ENCODE assay signal across 21 cellular contexts in genomic region chr3:108661699-108662098, GRCh38.
DNase-seq lines count a peak whose midpoint lies in the region; ATAC-seq and TF ChIP-seq lines count a peak whose summit lies in the region.
"Had no signal": no experiment of that assay in that cellular context is flagged by ENCODE, and none has a peak within 500 bp of the region (broad histone marks: within the 10 kb centered on the region; RNA-seq: fewer than 3 reads in every experiment).

No MANE protein-coding gene starts in this region.

- H3K4me2 ChIP-seq in PC-3 (ENCODE audit: low read length) (peak overlapping the region; percentile 42; the same call in 1 of the 2 replicates), fibroblast of lung (ENCODE audit: extremely low read depth, insufficient read depth, low read length) (peak overlapping the region; percentile 11)
- H3K4me2 ChIP-seq: BLaER1 treated with 17β-estradiol and CSF1 and Interleukin-3, amounts not matched to agents 10 nM and 100 nM had no signal

- H3K27me3 ChIP-seq in breast epithelium (no peaks in the 10 kb centered on the region), PC-3 (ENCODE audit: low read length) (no peaks in the 10 kb centered on the region), fibroblast of lung (ENCODE audit: control insufficient read depth, insufficient read depth, low read length) (no peaks in the 10 kb centered on the region), thoracic aorta (replicated peaks; ENCODE audit: insufficient read depth) (no peaks in the 10 kb centered on the region), suprapubic skin (no peaks in the 10 kb centered on the region)
- H3K27me3 ChIP-seq: BLaER1 treated with 17β-estradiol and CSF1 and Interleukin-3, amounts not matched to agents 10 nM and 100 nM; brain microvascular endothelial cell; heart left ventricle; right lobe of liver had no signal

- BruUV-seq in MCF 10A (replicated peaks; lab: Mats Ljungman, UMichigan) (no TSS peak), PC-3 (replicated peaks; lab: Mats Ljungman, UMichigan) (no TSS peak)

- no peak for TF ChIP-seq POLR2A in breast epithelium (IDR thresholded peaks at IDR 0.05)
- TF ChIP-seq POLR2A in suprapubic skin (IDR thresholded peaks at IDR 0.05) = no peak

- H3K36me3 ChIP-seq in breast epithelium (no peaks in the 10 kb centered on the region), PC-3 (ENCODE audit: low read depth, low read length) (no peaks in the 10 kb centered on the region), fibroblast of lung (ENCODE audit: control insufficient read depth, insufficient read depth, low read length) (no peaks in the 10 kb centered on the region), thoracic aorta (no peaks in the 10 kb centered on the region), suprapubic skin (no peaks in the 10 kb centered on the region)
- H3K36me3 ChIP-seq: BLaER1 treated with 17β-estradiol and CSF1 and Interleukin-3, amounts not matched to agents 10 nM and 100 nM; brain microvascular endothelial cell; right lobe of liver; WERI-Rb-1 had no signal

- H3K27ac Mint-ChIP-seq in MCF 10A (ENCODE audit: low read depth, unreplicated experiment) = no peak overlapping the region
- H3K27ac Mint-ChIP-seq in activated naive CD4-positive, alpha-beta T cell treated with anti-CD3 and anti-CD28 coated beads, Interleukin-2, amount 10 ng/mL, durations not matched to agents 7 days and 5 days = no peak overlapping the region
- H3K27ac Mint-ChIP-seq: activated CD4-positive, alpha-beta T cell treated with anti-CD3 and anti-CD28 coated beads, Interleukin-2, amount 10 ng/mL, durations not matched to agents 7 days and 5 days; activated CD8-positive, alpha-beta memory T cell treated with anti-CD3 and anti-CD28 coated beads, Interleukin-2, amount 10 ng/mL, durations not matched to agents 7 days and 5 days; activated naive CD8-positive, alpha-beta T cell treated with anti-CD3 and anti-CD28 coated beads, Interleukin-2, amount 50 U/mL, for 24 hours; mesothelial cell of epicardium; natural killer cell treated with Interleukin-12 subunit alpha and Interleukin-12 subunit beta and Interleukin-15 and Interleukin-18, amount 100 ng/mL, for 72 hours had no signal

- no peaks in the 10 kb centered on the region for H3F3A ChIP-seq in PC-3 (ENCODE audit: low read length, unreplicated experiment)

- 38% methylated on average over 2 of the region's 2 CpGs for WGBS in suprapubic skin

- H3K9ac ChIP-seq in PC-3 (ENCODE audit: low read length) = no peak overlapping the region
- no peak overlapping the region for H3K9ac ChIP-seq in fibroblast of lung (ENCODE audit: insufficient read depth, low read length)
- H3K9ac ChIP-seq: BLaER1 treated with 17β-estradiol and CSF1 and Interleukin-3, amounts not matched to agents 10 nM and 100 nM; parathyroid adenoma had no signal

- TF ChIP-seq EP300 in suprapubic skin (IDR thresholded peaks at IDR 0.05) = no peak

- CTCF ChIA-PET in MCF 10A (lab: Yijun Ruan, JAX) = interaction anchor here (1.0 to 6.9 kb wide), 6 partner anchors 11 to 410 kb away, joined by 3 to 110 read pairs (median 4); no protein-coding TSS in a partner anchor
- CTCF ChIA-PET in PC-3 (lab: Charles Lee) = interaction anchor here (1.0 kb wide), 1 partner anchor 253 kb away, joined by 10 read pairs; no protein-coding TSS in a partner anchor
- CTCF ChIA-PET in activated naive CD4-positive, alpha-beta T cell treated with anti-CD3 and anti-CD28 coated beads, Interleukin-2, amount 10 ng/mL, durations not matched to agents 7 days and 5 days (lab: Charles Lee) = interaction anchor here (1.0 to 8.9 kb wide), 6 partner anchors 63 to 255 kb away, joined by 3 to 125 read pairs (median 5); no protein-coding TSS in a partner anchor

- H4K20me1 ChIP-seq in PC-3 (ENCODE audit: low read length) (no peaks in the 10 kb centered on the region), fibroblast of lung (ENCODE audit: control insufficient read depth, extremely low read depth, insufficient read depth, low read length) (no peaks in the 10 kb centered on the region)
- H4K20me1 ChIP-seq: BLaER1 treated with 17β-estradiol and CSF1 and Interleukin-3, amounts not matched to agents 10 nM and 100 nM had no signal

- no peaks in the 10 kb centered on the region for H3K79me2 ChIP-seq in PC-3 (ENCODE audit: low read length)
- H3K79me2 ChIP-seq in fibroblast of lung (ENCODE audit: control insufficient read depth, insufficient read depth, low read length) = no peaks in the 10 kb centered on the region
- H3K79me2 ChIP-seq: parathyroid adenoma had no signal

- DNase-seq in MCF 10A (ENCODE audit: unreplicated experiment) (peak; percentile 0), breast epithelium (ENCODE audit: low spot score in 2 of 2) (no peak), PC-3 (no peak), fibroblast of lung (ENCODE audit: low read depth in 2 of 2) (no peak), thoracic aorta (ENCODE audit: low spot score) (no peak), suprapubic skin (ENCODE audit: low spot score in 2 of 2) (no peak), nucleus accumbens (lab: John Stamatoyannopoulos, UW) (no peak)
- no peak for DNase-seq in activated naive CD4-positive, alpha-beta T cell treated with anti-CD3 and anti-CD28 coated beads, Interleukin-2, amount 10 ng/mL, durations not matched to agents 7 days and 5 days
- DNase-seq: left colon, NCI-H187 treated with DMSO at 0.1 percent for 48 hours, right lobe of liver had no signal

- H3K4me3 ChIP-seq in breast epithelium (peak overlapping the region in 1 of 3 donors; percentile 25), PC-3 (ENCODE audit: low read length) (no peak overlapping the region), fibroblast of lung (replicated peaks in 1 of 4; ENCODE audit: control extremely low read depth in 1 of 4, insufficient read depth in 1 of 4, low read depth in 3 of 4, low read length in 4 of 4) (peak overlapping the region in 1 of 4 experiments; percentile 20), thoracic aorta (peak overlapping the region; percentile 18), suprapubic skin (no peak overlapping the region)
- H3K4me3 ChIP-seq: BLaER1 treated with 17β-estradiol and CSF1 and Interleukin-3, amounts not matched to agents 10 nM and 100 nM; right lobe of liver had no signal

- H3K4me3 Mint-ChIP-seq in MCF 10A (ENCODE audit: unreplicated experiment) = no peak overlapping the region
- H3K4me3 Mint-ChIP-seq in activated naive CD4-positive, alpha-beta T cell treated with anti-CD3 and anti-CD28 coated beads, Interleukin-2, amount 10 ng/mL, durations not matched to agents 7 days and 5 days = no peak overlapping the region
- H3K4me3 Mint-ChIP-seq: activated CD4-positive, alpha-beta T cell treated with anti-CD3 and anti-CD28 coated beads, Interleukin-2, amount 10 ng/mL, durations not matched to agents 7 days and 5 days; activated CD8-positive, alpha-beta memory T cell treated with anti-CD3 and anti-CD28 coated beads, Interleukin-2, amount 10 ng/mL, durations not matched to agents 7 days and 5 days; activated naive CD8-positive, alpha-beta T cell treated with anti-CD3 and anti-CD28 coated beads, Interleukin-2, amount 50 U/mL, for 24 hours; mesothelial cell of epicardium; natural killer cell treated with Interleukin-12 subunit alpha and Interleukin-12 subunit beta and Interleukin-15 and Interleukin-18, amount 100 ng/mL, for 72 hours had no signal

- peaks cover 4% of the 10 kb centered on the region for H3K9me3 Mint-ChIP-seq in MCF 10A (ENCODE audit: unreplicated experiment)
- H3K9me3 Mint-ChIP-seq in activated naive CD4-positive, alpha-beta T cell treated with anti-CD3 and anti-CD28 coated beads, Interleukin-2, amount 10 ng/mL, durations not matched to agents 7 days and 5 days = peaks cover 2% of the 10 kb centered on the region
- H3K9me3 Mint-ChIP-seq: activated CD4-positive, alpha-beta T cell treated with anti-CD3 and anti-CD28 coated beads, Interleukin-2, amount 10 ng/mL, durations not matched to agents 7 days and 5 days; activated naive CD8-positive, alpha-beta T cell treated with anti-CD3 and anti-CD28 coated beads, Interleukin-2, amount 50 U/mL, for 24 hours; natural killer cell treated with Interleukin-12 subunit alpha and Interleukin-12 subunit beta and Interleukin-15 and Interleukin-18, amount 100 ng/mL, for 72 hours had no signal

- H2AFZ ChIP-seq in PC-3 (ENCODE audit: low read length) (no peak overlapping the region), fibroblast of lung (ENCODE audit: low read length) (no peak overlapping the region)
- H2AFZ ChIP-seq: parathyroid adenoma had no signal

- H3K9me3 ChIP-seq in breast epithelium = peaks cover 0 to 3% of the 10 kb centered on the region in 2 donors
- H3K9me3 ChIP-seq in PC-3 (ENCODE audit: low read length) = no peaks in the 10 kb centered on the region
- no peaks in the 10 kb centered on the region for H3K9me3 ChIP-seq in fibroblast of lung (ENCODE audit: control insufficient read depth, insufficient read depth, low read depth, low read length)
- no peaks in the 10 kb centered on the region for H3K9me3 ChIP-seq in thoracic aorta
- no peaks in the 10 kb centered on the region for H3K9me3 ChIP-seq in suprapubic skin
- H3K9me3 ChIP-seq: BLaER1 treated with 17β-estradiol and CSF1 and Interleukin-3, amounts not matched to agents 10 nM and 100 nM; heart left ventricle; right lobe of liver had no signal

- no peak for TF ChIP-seq CTCF in MCF 10A (IDR thresholded peaks at IDR 0.05; ENCODE audit: unreplicated experiment)
- no peak for TF ChIP-seq CTCF in breast epithelium (IDR thresholded peaks at IDR 0.05)
- TF ChIP-seq CTCF in PC-3 (conservative IDR thresholded peaks at IDR 0.05; ENCODE audit: low read depth, low read length) = no peak
- no peak for TF ChIP-seq CTCF in fibroblast of lung (conservative IDR thresholded peaks at IDR 0.05 in 1 of 2, IDR thresholded peaks at IDR 0.05 in 1 of 2; ENCODE audit: low read depth in 1 of 2, low read length in 2 of 2)
- no peak for TF ChIP-seq CTCF in thoracic aorta (IDR thresholded peaks at IDR 0.05)
- TF ChIP-seq CTCF in suprapubic skin (IDR thresholded peaks at IDR 0.05) = no peak

- H3K4me1 ChIP-seq in breast epithelium (no peaks in the 10 kb centered on the region), PC-3 (ENCODE audit: insufficient read depth, low read length) (no peaks in the 10 kb centered on the region), fibroblast of lung (ENCODE audit: control insufficient read depth, extremely low read depth, insufficient read depth, low read length) (no peaks in the 10 kb centered on the region), thoracic aorta (ENCODE audit: control insufficient read depth in 1 of 2, low read depth in 2 of 2) (no peaks in the 10 kb centered on the region), suprapubic skin (peaks cover 3% of the 10 kb centered on the region)
- H3K4me1 ChIP-seq: BLaER1 treated with 17β-estradiol and CSF1 and Interleukin-3, amounts not matched to agents 10 nM and 100 nM; parathyroid adenoma; right lobe of liver had no signal

- H3K27ac ChIP-seq in breast epithelium = no peak overlapping the region
- H3K27ac ChIP-seq in PC-3 (ENCODE audit: low read length) = no peak overlapping the region
- H3K27ac ChIP-seq in fibroblast of lung (ENCODE audit: insufficient read depth, low read length) = no peak overlapping the region
- H3K27ac ChIP-seq in thoracic aorta = no peak overlapping the region
- no peak overlapping the region for H3K27ac ChIP-seq in suprapubic skin
- H3K27ac ChIP-seq: BLaER1 treated with 17β-estradiol and CSF1 and Interleukin-3, amounts not matched to agents 10 nM and 100 nM; brain microvascular endothelial cell; heart left ventricle; parathyroid adenoma; right lobe of liver; WERI-Rb-1 had no signal

- intact Hi-C loops in MCF 10A (cut with micrococcal nuclease) = loop anchor here (1.0 to 5.0 kb wide), 4 partner anchors 157 to 1071 kb away; no protein-coding TSS in a partner anchor
- intact Hi-C loops in breast epithelium (cut with DNase I; ENCODE audit: low total_unique reads) = no loop called here
- intact Hi-C loops in PC-3 (cut with micrococcal nuclease) = loop anchor here (1.0 to 5.0 kb wide), 5 partner anchors 156 to 421 kb away; no protein-coding TSS in a partner anchor

- no peaks in the 10 kb centered on the region for H3K27me3 Mint-ChIP-seq in MCF 10A (ENCODE audit: insufficient read depth, unreplicated experiment)
- no peaks in the 10 kb centered on the region for H3K27me3 Mint-ChIP-seq in activated naive CD4-positive, alpha-beta T cell treated with anti-CD3 and anti-CD28 coated beads, Interleukin-2, amount 10 ng/mL, durations not matched to agents 7 days and 5 days
- H3K27me3 Mint-ChIP-seq: activated CD8-positive, alpha-beta memory T cell treated with anti-CD3 and anti-CD28 coated beads, Interleukin-2, amount 10 ng/mL, durations not matched to agents 7 days and 5 days; activated naive CD8-positive, alpha-beta T cell treated with anti-CD3 and anti-CD28 coated beads, Interleukin-2, amount 50 U/mL, for 24 hours; natural killer cell treated with Interleukin-12 subunit alpha and Interleukin-12 subunit beta and Interleukin-15 and Interleukin-18, amount 100 ng/mL, for 72 hours had no signal

- no peaks in the 10 kb centered on the region for H3K4me1 Mint-ChIP-seq in MCF 10A (ENCODE audit: insufficient read depth, unreplicated experiment)
- peaks cover 13% of the 10 kb centered on the region for H3K4me1 Mint-ChIP-seq in activated naive CD4-positive, alpha-beta T cell treated with anti-CD3 and anti-CD28 coated beads, Interleukin-2, amount 10 ng/mL, durations not matched to agents 7 days and 5 days
- H3K4me1 Mint-ChIP-seq: mesothelial cell of epicardium had no signal

- H3K36me3 Mint-ChIP-seq in MCF 10A (ENCODE audit: insufficient read depth, unreplicated experiment) = no peaks in the 10 kb centered on the region
- peaks cover 8% of the 10 kb centered on the region for H3K36me3 Mint-ChIP-seq in activated naive CD4-positive, alpha-beta T cell treated with anti-CD3 and anti-CD28 coated beads, Interleukin-2, amount 10 ng/mL, durations not matched to agents 7 days and 5 days
- H3K36me3 Mint-ChIP-seq: natural killer cell treated with Interleukin-12 subunit alpha and Interleukin-12 subunit beta and Interleukin-15 and Interleukin-18, amount 100 ng/mL, for 72 hours had no signal

- no peaks in the 10 kb centered on the region for H3K9me2 ChIP-seq in PC-3 (replicated peaks; ENCODE audit: low read length)

- ATAC-seq in PC-3 (peak; percentile 56; the same call in 1 of the 2 replicates), thoracic aorta (ENCODE audit: insufficient number of reproducible peaks, low FRiP score, low read depth) (no peak)

- POLR2A ChIA-PET in MCF 10A (lab: Yijun Ruan, JAX) = interaction anchor here (0.7 kb wide), 2 partner anchors 15 to 254 kb away, joined by 3 to 4 read pairs; no protein-coding TSS in a partner anchor
- POLR2A ChIA-PET in PC-3 (lab: Charles Lee; ENCODE audit: unreplicated experiment) = no interaction called here
